ENCODE assay signal across 19 cellular contexts in genomic region chr22:24026733-24027132, GRCh38. TPM values are rescaled to one million over a fixed set of nuclear protein-coding genes. Genes with fewer than 3 reads are reported as not detected.
DNase-seq lines count a peak whose midpoint lies in the region; ATAC-seq, FAIRE-seq and TF ChIP-seq lines count a peak whose summit lies in the region.
"Had no signal": no experiment of that assay in that cellular context is flagged by ENCODE, and none has a peak within 500 bp of the region (broad histone marks: within the 10 kb centered on the region; RNA-seq: fewer than 3 reads in every experiment).

No MANE protein-coding gene starts in this region.

- H3K4me3 Mint-ChIP-seq in activated T-cell treated with anti-CD3 and anti-CD28 coated beads, Interleukin-2, amount 50 U/mL, for 4 hours, result no peak overlapping the region
- H3K4me3 Mint-ChIP-seq: H9, HFFc6 had no signal

- 89 to 90% methylated on average over 3 of the region's 3 CpGs for WGBS in pancreas, 2 donors

- ATAC-seq in pancreas, result no peak
- ATAC-seq in activated T-cell treated with anti-CD3 and anti-CD28 coated beads, Interleukin-2, amount 50 U/mL, for 4 hours, result no peak
- ATAC-seq: A549, HepG2 had no signal

- no peaks in the 10 kb centered on the region for H3K9me3 Mint-ChIP-seq in activated T-cell treated with anti-CD3 and anti-CD28 coated beads, Interleukin-2, amount 50 U/mL, for 4 hours
- H3K9me3 Mint-ChIP-seq: HFFc6 had no signal

- peak; percentile 31 for DNase-seq in NCI-H146 (lab: John Stamatoyannopoulos, UW)
- peak; percentile 59 for DNase-seq in NCI-H2227 treated with DMSO at 0.1 percent for 48 hours (lab: John Stamatoyannopoulos, UW)
- DNase-seq in fibroblast of villous mesenchyme (ENCODE audit: low read depth), result peak; percentile 42
- no peak for DNase-seq in NCI-H2196 treated with DMSO at 0.1 percent for 48 hours (lab: John Stamatoyannopoulos, UW; ENCODE audit: unreplicated experiment)
- DNase-seq in pancreas, result no peak
- no peak for DNase-seq in activated T-cell treated with anti-CD3 and anti-CD28 coated beads, Interleukin-2, amount 50 U/mL, for 4 hours
- DNase-seq: BE2C; CD4-positive, alpha-beta memory T cell; DND-41; GDM1; GOT3; H9; HFFc6 had no signal

- peaks cover 55% of the 10 kb centered on the region for H3K4me1 Mint-ChIP-seq in activated T-cell treated with anti-CD3 and anti-CD28 coated beads, Interleukin-2, amount 50 U/mL, for 4 hours (ENCODE audit: low read depth)

- no peak for FAIRE-seq in pancreas (lab: Jason Lieb, UNC)
- FAIRE-seq: A549, GM12892, HTR-8/SVneo had no signal

- TF ChIP-seq CTCF in fibroblast of villous mesenchyme (IDR thresholded peaks at IDR 0.05; ENCODE audit: insufficient read depth, low read depth, low read length) (no peak), pancreas (IDR thresholded peaks at IDR 0.05) (no peak)

- no peak overlapping the region for H3K27ac ChIP-seq in pancreas
- H3K27ac ChIP-seq: A549, C4-2B had no signal

- no peaks in the 10 kb centered on the region for H3K27me3 Mint-ChIP-seq in activated T-cell treated with anti-CD3 and anti-CD28 coated beads, Interleukin-2, amount 50 U/mL, for 4 hours (ENCODE audit: low read depth)
- H3K27me3 Mint-ChIP-seq: CD4-positive, alpha-beta memory T cell had no signal

- no peaks in the 10 kb centered on the region for H3K4me1 ChIP-seq in pancreas
- H3K4me1 ChIP-seq: A549 had no signal

- H3K36me3 Mint-ChIP-seq in activated T-cell treated with anti-CD3 and anti-CD28 coated beads, Interleukin-2, amount 50 U/mL, for 4 hours (ENCODE audit: insufficient read depth), result peaks cover 17% of the 10 kb centered on the region

- intact Hi-C loops in pancreas (cut with DNase I), result no loop called here

- H3K4me3 ChIP-seq in fibroblast of villous mesenchyme (ENCODE audit: low read depth, low read length) (no peak overlapping the region), pancreas (no peak overlapping the region)
- H3K4me3 ChIP-seq: A549 had no signal

- H3K27me3 ChIP-seq in pancreas, result no peaks in the 10 kb centered on the region
- H3K27me3 ChIP-seq: BE2C had no signal

- H3K9me3 ChIP-seq in pancreas, result no peaks in the 10 kb centered on the region
- H3K9me3 ChIP-seq: A549, BE2C had no signal

- no peaks in the 10 kb centered on the region for H3K36me3 ChIP-seq in pancreas
- H3K36me3 ChIP-seq: BE2C had no signal

RNA-seq across cellular contexts. Expression of gene CABIN1, which starts 15.6 kb away (rescaled TPM):
- total RNA-seq in fibroblast of villous mesenchyme (51.2 and 60.9 TPM in 2 replicates), pancreas (10 to 100 TPM; 25.1 to 43.4 (median 26.0) TPM)
- 10 to 100 TPM; 46.4 to 58.7 TPM for polyA plus RNA-seq in pancreas
- total RNA-seq in activated T-cell treated with anti-CD3 and anti-CD28 coated beads, Interleukin-2, amount 50 U/mL, for 4 hours, result 10 to 100 TPM; 61.5 to 69.7 (median 67.0) TPM

RNA-seq across cellular contexts. Expression of gene GSTT4, which starts 21.5 kb away (rescaled TPM):
- total RNA-seq in fibroblast of villous mesenchyme, result not detected in 2 replicates
- not detected for total RNA-seq in pancreas
- not detected for polyA plus RNA-seq in pancreas
- not detected for total RNA-seq in activated T-cell treated with anti-CD3 and anti-CD28 coated beads, Interleukin-2, amount 50 U/mL, for 4 hours
- total RNA-seq: CD4-positive, alpha-beta memory T cell; H9; HFFc6 had no signal
- polyA plus RNA-seq: A549; AG04450; CD4-positive, alpha-beta memory T cell had no signal

RNA-seq across cellular contexts. Expression of gene GSTT2, which starts 46.8 kb away (rescaled TPM):
- total RNA-seq in fibroblast of villous mesenchyme (0.32 TPM in 1 of 2 replicates, not detected in the other), pancreas (1 to 10 TPM in 2 of 6 donors, under 1 TPM in 1, not detected in 3; 0.79 to 1.5 (median 1.2) TPM)
- polyA plus RNA-seq in pancreas, result 1 to 10 TPM in 1 of 2 donors, under 1 TPM in 1; 0.54 to 1.0 TPM
- total RNA-seq in activated T-cell treated with anti-CD3 and anti-CD28 coated beads, Interleukin-2, amount 50 U/mL, for 4 hours, result not detected
- total RNA-seq: CD4-positive, alpha-beta memory T cell; HepG2 had no signal
- polyA plus RNA-seq: CD4-positive, alpha-beta memory T cell; HepG2 had no signal

RNA-seq across cellular contexts. Expression of gene DDT, which starts 52.5 kb away (rescaled TPM):
- total RNA-seq in fibroblast of villous mesenchyme (88.9 and 109 TPM in 2 replicates), pancreas (100 to 1,000 TPM in 3 of 6 donors, 10 to 100 TPM in 3; 77.5 to 188 (median 108) TPM)
- polyA plus RNA-seq in pancreas, result 100 to 1,000 TPM; 125 to 204 TPM
- total RNA-seq in activated T-cell treated with anti-CD3 and anti-CD28 coated beads, Interleukin-2, amount 50 U/mL, for 4 hours, result 100 to 1,000 TPM in 1 of 3 donors, 10 to 100 TPM in 2; 74.2 to 107 (median 85.1) TPM

Comparison
In these comparisons a context has a peak if more than half of its experiments do, and no peak if none do; other contexts are left out.
1. DNase-seq: peak in NCI-H146 (single experiment), NCI-H2227 treated with DMSO at 0.1 percent for 48 hours (single experiment) and fibroblast of villous mesenchyme (single experiment); none in NCI-H2196 treated with DMSO at 0.1 percent for 48 hours (single experiment), pancreas (0 of 6) and activated T-cell treated with anti-CD3 and anti-CD28 coated beads, Interleukin-2, amount 50 U/mL, for 4 hours (single experiment).